ENCODE assay signal across 1 cellular context in the genomic region with DNA sequence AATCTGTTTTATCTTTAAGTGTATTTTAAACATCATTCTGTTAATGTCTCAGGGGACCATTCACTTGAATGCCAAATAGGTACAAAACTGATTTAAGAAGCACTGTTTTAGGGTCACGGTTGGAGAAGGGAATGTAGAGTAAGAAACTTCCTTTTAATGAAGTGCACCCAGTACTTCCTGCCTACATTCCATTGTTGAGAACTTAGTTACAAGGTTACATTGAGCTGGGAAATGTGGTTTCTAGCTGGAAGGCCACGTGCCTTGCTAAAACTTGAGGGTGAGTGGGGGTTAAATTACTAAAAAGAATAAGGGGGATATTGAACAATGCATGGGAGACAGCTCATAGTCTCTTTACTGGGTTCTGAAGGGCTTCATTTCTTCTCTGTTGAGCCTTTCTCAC.
TF ChIP-seq lines count a peak whose summit lies in the region.

No MANE protein-coding gene starts in this region.

TF ChIP-seq in K562, 482 proteins besides CTCF, POLR2A, EP300 and RAD21:
- TF ChIP-seq E4F1 (CRISPR knock-in tag; IDR thresholded peaks at IDR 0.05; ENCODE audit: borderline replicate concordance) (no peak), TARDBP (IDR thresholded peaks at IDR 0.05) (no peak), FOSL1 (tag; conservative IDR thresholded peaks at IDR 0.05) (no peak), HIVEP1 (CRISPR knock-in tag; IDR thresholded peaks at IDR 0.05) (no peak), NR2C2 (CRISPR knock-in tag; IDR thresholded peaks at IDR 0.05) (no peak), NR2C2 (tag; IDR thresholded peaks at IDR 0.05) (no peak), KDM4B (IDR thresholded peaks at IDR 0.05; ENCODE audit: borderline replicate concordance in 2 of 2, low read depth in 1 of 2) (no peak), IRF1 (CRISPR knock-in tag; IDR thresholded peaks at IDR 0.05; ENCODE audit: borderline replicate concordance) (no peak), FIP1L1 (IDR thresholded peaks at IDR 0.05; ENCODE audit: low read depth, low read length, poor library complexity, severe bottlenecking) (no peak), ATF6 (CRISPR knock-in tag; IDR thresholded peaks at IDR 0.05) (no peak), RFX7 (CRISPR knock-in tag; IDR thresholded peaks at IDR 0.05) (no peak), ZNF644 (tag; IDR thresholded peaks at IDR 0.05; ENCODE audit: low read depth) (no peak)
- TF ChIP-seq, protein P1, sequence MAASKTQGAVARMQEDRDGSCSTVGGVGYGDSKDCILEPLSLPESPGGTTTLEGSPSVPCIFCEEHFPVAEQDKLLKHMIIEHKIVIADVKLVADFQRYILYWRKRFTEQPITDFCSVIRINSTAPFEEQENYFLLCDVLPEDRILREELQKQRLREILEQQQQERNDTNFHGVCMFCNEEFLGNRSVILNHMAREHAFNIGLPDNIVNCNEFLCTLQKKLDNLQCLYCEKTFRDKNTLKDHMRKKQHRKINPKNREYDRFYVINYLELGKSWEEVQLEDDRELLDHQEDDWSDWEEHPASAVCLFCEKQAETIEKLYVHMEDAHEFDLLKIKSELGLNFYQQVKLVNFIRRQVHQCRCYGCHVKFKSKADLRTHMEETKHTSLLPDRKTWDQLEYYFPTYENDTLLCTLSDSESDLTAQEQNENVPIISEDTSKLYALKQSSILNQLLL (CRISPR knock-in tag; IDR thresholded peaks at IDR 0.05; ENCODE audit: borderline replicate concordance): no peak
